8 cellular contexts compared by ENCODE assay signal in genomic region chr18:47953471-47953931, GRCh38.
DNase-seq lines count a peak whose midpoint lies in the region; ATAC-seq lines count a peak whose summit lies in the region.

No MANE protein-coding gene starts in this region.

- peak; percentile 6 to 23 for DNase-seq in stimulated activated CD4-positive, alpha-beta T cell treated with anti-CD3 and anti-CD28 coated beads, Interleukin-2, amount 100 ng/mL, for 24 hours
- DNase-seq in stimulated activated CD4-positive, alpha-beta T cell treated with anti-CD3 and anti-CD28 coated beads, Interleukin-4, amount 100 ng/mL, for 24 hours = no peak
- peak; percentile 98 for DNase-seq in NCI-H69 (lab: John Stamatoyannopoulos, UW)
- DNase-seq in amniotic epithelial cell (ENCODE audit: low read depth) = peak; percentile 68
- peak; percentile 56 for DNase-seq in left kidney (ENCODE audit: low read depth, low spot score)
- no peak for DNase-seq in GM19238 (ENCODE audit: insufficient read length, low spot score)
- no peak for DNase-seq in NCI-H2081 treated with DMSO at 0.1 percent for 48 hours (lab: John Stamatoyannopoulos, UW)

- peak; percentile 78 for ATAC-seq in HG02885 (IDR thresholded peaks at IDR 0.05; ENCODE audit: poor library complexity, unreplicated experiment)

Comparison
In these comparisons a context has a peak if more than half of its experiments do, and no peak if none do; other contexts are left out.
1. DNase-seq: peak in stimulated activated CD4-positive, alpha-beta T cell treated with anti-CD3 and anti-CD28 coated beads, Interleukin-2, amount 100 ng/mL, for 24 hours (2 of 2), NCI-H69 (single experiment), amniotic epithelial cell (single experiment) and left kidney (single experiment); none in stimulated activated CD4-positive, alpha-beta T cell treated with anti-CD3 and anti-CD28 coated beads, Interleukin-4, amount 100 ng/mL, for 24 hours (single experiment), GM19238 (single experiment) and NCI-H2081 treated with DMSO at 0.1 percent for 48 hours (single experiment).